13 cellular contexts compared by ENCODE assay signal in genomic region chr7:105205592-105206211, GRCh38.
DNase-seq lines count a peak whose midpoint lies in the region; ATAC-seq and TF ChIP-seq lines count a peak whose summit lies in the region.
"Had no signal": no experiment of that assay in that cellular context is flagged by ENCODE, and none has a peak within 500 bp of the region (broad histone marks: within the 10 kb centered on the region; RNA-seq: fewer than 3 reads in every experiment).

No MANE protein-coding gene starts in this region.

- peaks cover 27% of the 10 kb centered on the region for H3K4me1 Mint-ChIP-seq in CD14-positive monocyte
- peaks cover 40% of the 10 kb centered on the region for H3K4me1 Mint-ChIP-seq in T-helper 1 cell treated with Interleukin-12 subunit alpha and Interleukin-12 subunit beta and Interleukin-4 antibody, amounts not matched to agents 30 μg/mL and 1 μg/mL, for 36 hours (ENCODE audit: low read depth)
- H3K4me1 Mint-ChIP-seq in activated naive CD4-positive, alpha-beta T cell treated with anti-CD3 and anti-CD28 coated beads, Interleukin-2, amount 50 U/mL, for 24 hours = peaks cover 56% of the 10 kb centered on the region

- in situ Hi-C loops in transverse colon (cut with MboI; ENCODE audit: low pct_ligation_motif_present in 1 of 4, low pct_unique_long_range_greater_than_20kb in 1 of 4, low sequenced_read_pairs in 3 of 4) = no loop called here

- H3K4me1 ChIP-seq in transverse colon = peaks cover 3 to 14% (median 8%) of the 10 kb centered on the region in 4 donors

- intact Hi-C loops in CD14-positive monocyte (cut with micrococcal nuclease) = no loop called here
- intact Hi-C loops in Right ventricle myocardium inferior (cut with DNase I) = no loop called here
- intact Hi-C loops in transverse colon (cut with DNase I; ENCODE audit: low total_unique reads) = no loop called here

- H3K4me3 Mint-ChIP-seq in CD14-positive monocyte = no peak overlapping the region
- no peak overlapping the region for H3K4me3 Mint-ChIP-seq in T-helper 1 cell treated with Interleukin-12 subunit alpha and Interleukin-12 subunit beta and Interleukin-4 antibody, amounts not matched to agents 30 μg/mL and 1 μg/mL, for 36 hours
- peak overlapping the region; percentile 3 for H3K4me3 Mint-ChIP-seq in activated naive CD4-positive, alpha-beta T cell treated with anti-CD3 and anti-CD28 coated beads, Interleukin-2, amount 50 U/mL, for 24 hours

- no peak for TF ChIP-seq EP300 in transverse colon (IDR thresholded peaks at IDR 0.05; ENCODE audit: low read depth)

- TF ChIP-seq CTCF in CD14-positive monocyte (IDR thresholded peaks at IDR 0.05) = no peak
- no peak for TF ChIP-seq CTCF in transverse colon (IDR thresholded peaks at IDR 0.05)

- peak overlapping the region in 5 of 7 donors; percentile 55 to 89 (median 70) for H3K27ac Mint-ChIP-seq in CD14-positive monocyte
- H3K27ac Mint-ChIP-seq in T-helper 1 cell treated with Interleukin-12 subunit alpha and Interleukin-12 subunit beta and Interleukin-4 antibody, amounts not matched to agents 30 μg/mL and 1 μg/mL, for 36 hours = peak overlapping the region; percentile 64
- H3K27ac Mint-ChIP-seq in activated naive CD4-positive, alpha-beta T cell treated with anti-CD3 and anti-CD28 coated beads, Interleukin-2, amount 50 U/mL, for 24 hours = peak overlapping the region; percentile 57

- WGBS in transverse colon (ENCODE audit: low coverage in 1 of 2), 2 donors = 80 to 100% methylated on average over 1 to 7 of the region's 7 CpGs

- H3K9me3 Mint-ChIP-seq in CD14-positive monocyte = peaks cover 0 to 2% (median 0%) of the 10 kb centered on the region in 7 donors
- no peaks in the 10 kb centered on the region for H3K9me3 Mint-ChIP-seq in T-helper 1 cell treated with Interleukin-12 subunit alpha and Interleukin-12 subunit beta and Interleukin-4 antibody, amounts not matched to agents 30 μg/mL and 1 μg/mL, for 36 hours
- H3K9me3 Mint-ChIP-seq in activated naive CD4-positive, alpha-beta T cell treated with anti-CD3 and anti-CD28 coated beads, Interleukin-2, amount 50 U/mL, for 24 hours = no peaks in the 10 kb centered on the region

- H3K4me3 ChIP-seq in transverse colon = no peak overlapping the region
- H3K4me3 ChIP-seq: PC-9 had no signal

- no peak for TF ChIP-seq POLR2A in transverse colon (IDR thresholded peaks at IDR 0.05)

- H3K27me3 Mint-ChIP-seq in CD14-positive monocyte (ENCODE audit: low read depth in 3 of 3) = peaks cover 0 to 2% (median 0%) of the 10 kb centered on the region in 3 donors
- H3K27me3 Mint-ChIP-seq in T-helper 1 cell treated with Interleukin-12 subunit alpha and Interleukin-12 subunit beta and Interleukin-4 antibody, amounts not matched to agents 30 μg/mL and 1 μg/mL, for 36 hours (ENCODE audit: low read depth) = no peaks in the 10 kb centered on the region
- no peaks in the 10 kb centered on the region for H3K27me3 Mint-ChIP-seq in activated naive CD4-positive, alpha-beta T cell treated with anti-CD3 and anti-CD28 coated beads, Interleukin-2, amount 50 U/mL, for 24 hours

- H3K9me3 ChIP-seq in transverse colon = no peaks in the 10 kb centered on the region

- H3K36me3 ChIP-seq in transverse colon = no peaks in the 10 kb centered on the region

- DNase-seq in CD14-positive monocyte (ENCODE audit: low spot score) (peak; percentile 52), Right ventricle myocardium inferior (ENCODE audit: missing footprints) (no peak), NCI-H2081 (lab: John Stamatoyannopoulos, UW) (no peak), transverse colon (no peak)
- DNase-seq in stimulated activated CD4-positive, alpha-beta T cell treated with anti-CD3 and anti-CD28 coated beads, Interleukin-15, amount 100 ng/mL, for 24 hours = peak; percentile 56
- DNase-seq: DMS79, left ventricle myocardium superior, NCI-H1436, NCI-H510A had no signal

- H3K36me3 Mint-ChIP-seq in CD14-positive monocyte = peaks cover 24 to 34% of the 10 kb centered on the region in 2 donors
- no peaks in the 10 kb centered on the region for H3K36me3 Mint-ChIP-seq in T-helper 1 cell treated with Interleukin-12 subunit alpha and Interleukin-12 subunit beta and Interleukin-4 antibody, amounts not matched to agents 30 μg/mL and 1 μg/mL, for 36 hours (ENCODE audit: low read depth)
- peaks cover 7% of the 10 kb centered on the region for H3K36me3 Mint-ChIP-seq in activated naive CD4-positive, alpha-beta T cell treated with anti-CD3 and anti-CD28 coated beads, Interleukin-2, amount 50 U/mL, for 24 hours

- no peak overlapping the region for H3K27ac ChIP-seq in transverse colon
- H3K27ac ChIP-seq: PC-9 had no signal

- H3K27me3 ChIP-seq in transverse colon = no peaks in the 10 kb centered on the region

- ATAC-seq in Right ventricle myocardium inferior (no peak), HG03280 (IDR thresholded peaks at IDR 0.05; ENCODE audit: unreplicated experiment) (no peak)
- ATAC-seq: left ventricle myocardium superior had no signal

Comparison
In these comparisons a context has a peak if more than half of its experiments do, and no peak if none do; other contexts are left out.
1. DNase-seq: peak in CD14-positive monocyte (single experiment) and stimulated activated CD4-positive, alpha-beta T cell treated with anti-CD3 and anti-CD28 coated beads, Interleukin-15, amount 100 ng/mL, for 24 hours (single experiment); none in Right ventricle myocardium inferior (single experiment), NCI-H2081 (0 of 2) and transverse colon (single experiment).
2. Peak in every context shown above with its lines, with median percentiles within 50 percentile points of each other: H3K27ac Mint-ChIP-seq.